Comparison of ENCODE assay signal across 29 cellular contexts in genomic region chr16:20669691-20670090, GRCh38. TPM values are rescaled to one million over a fixed set of nuclear protein-coding genes. Genes with fewer than 3 reads are reported as not detected.
"Had no signal": no experiment of that assay in that cellular context is flagged by ENCODE, and none has a peak within 500 bp of the region (broad histone marks: within the 10 kb centered on the region; RNA-seq: fewer than 3 reads in every experiment).

No MANE protein-coding gene starts in this region.

- H3K27me3 Mint-ChIP-seq: dendritic cell treated with granulocyte-macrophage colony-stimulating factor and Interleukin-4, amounts not matched to agents 40 ng/mL and 50 ng/mL, for 4 days; naive thymus-derived CD8-positive, alpha-beta T cell had no signal

- ATAC-seq: effector memory CD8-positive, alpha-beta T cell; esophagus mucosa; gastrocnemius medialis; heart right ventricle; left cardiac atrium; left lung; left ventricle myocardium superior; lower lobe of right lung; mucosa of descending colon; naive thymus-derived CD8-positive, alpha-beta T cell had no signal

- H3K27ac Mint-ChIP-seq: dendritic cell treated with granulocyte-macrophage colony-stimulating factor and Interleukin-4, amounts not matched to agents 40 ng/mL and 50 ng/mL, for 4 days; effector memory CD8-positive, alpha-beta T cell; endodermal cell; mesothelial cell of epicardium; naive B cell; naive thymus-derived CD8-positive, alpha-beta T cell had no signal

- H3K27ac ChIP-seq: epithelial cell of prostate, esophagus squamous epithelium, gastrocnemius medialis, heart right ventricle, left lung, lower lobe of right lung had no signal

- H3K4me1 ChIP-seq: gastrocnemius medialis had no signal

- H3K36me3 Mint-ChIP-seq: mesothelial cell of epicardium; naive thymus-derived CD8-positive, alpha-beta T cell had no signal

- DNase-seq: cortex of kidney; effector CD8-positive, alpha-beta T cell; effector memory CD8-positive, alpha-beta T cell; endodermal cell; erythroblast; esophagus squamous epithelium; foreskin fibroblast; foreskin melanocyte; gastrocnemius medialis; glutamatergic neuron; head of caudate nucleus; heart right ventricle; hippocampal formation; left cardiac atrium; left lung; left ventricle myocardium superior; lower lobe of right lung; mesenchymal stem cell; mucosa of descending colon; naive B cell; naive thymus-derived CD8-positive, alpha-beta T cell had no signal

- H3K9me3 ChIP-seq: esophagus squamous epithelium, gastrocnemius medialis, left lung, lower lobe of right lung, mucosa of descending colon had no signal

- H3K9me3 Mint-ChIP-seq: dendritic cell treated with granulocyte-macrophage colony-stimulating factor and Interleukin-4, amounts not matched to agents 40 ng/mL and 50 ng/mL, for 4 days; effector memory CD8-positive, alpha-beta T cell; endodermal cell; naive B cell; naive thymus-derived CD8-positive, alpha-beta T cell had no signal

- H3K36me3 ChIP-seq: esophagus squamous epithelium, gastrocnemius medialis, heart right ventricle, left lung, lower lobe of right lung had no signal

- H3K27me3 ChIP-seq: esophagus squamous epithelium, gastrocnemius medialis, heart right ventricle, left lung had no signal

- H3K4me3 ChIP-seq: esophagus squamous epithelium, gastrocnemius medialis, heart right ventricle, left lung, lower lobe of right lung, mucosa of descending colon had no signal

- H3K4me3 Mint-ChIP-seq: dendritic cell treated with granulocyte-macrophage colony-stimulating factor and Interleukin-4, amounts not matched to agents 40 ng/mL and 50 ng/mL, for 4 days; effector memory CD8-positive, alpha-beta T cell; endodermal cell; mesothelial cell of epicardium; naive B cell; naive thymus-derived CD8-positive, alpha-beta T cell had no signal

RNA-seq across cellular contexts. Expression of gene ACSM1, which starts 27.8 kb away (rescaled TPM):
- total RNA-seq: dermis microvascular lymphatic vessel endothelial cell, gastrocnemius medialis, left cardiac atrium, lung microvascular endothelial cell, mesenteric fat pad, myocyte had no signal
